Comparison of ENCODE assay signal across 20 cellular contexts in the genomic region with DNA sequence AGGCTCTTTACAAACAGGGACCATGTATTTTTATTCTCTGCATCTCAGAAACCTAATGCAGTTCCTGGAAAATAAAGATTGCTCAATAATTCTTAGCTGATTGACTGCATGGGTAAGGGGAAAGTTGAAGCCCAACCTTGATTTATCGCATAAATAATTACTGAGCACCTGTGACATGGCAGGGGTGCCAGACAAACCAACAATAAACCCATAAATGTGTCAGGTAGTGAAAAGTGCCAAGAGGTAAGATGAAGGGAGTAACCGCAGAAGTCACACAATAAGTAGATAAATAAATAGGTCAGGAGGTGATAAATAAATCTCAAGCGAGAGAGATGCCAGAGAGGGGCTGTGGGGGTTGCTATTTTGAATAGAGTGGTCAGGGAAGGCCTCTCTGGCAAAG. TPM values are rescaled to one million over a fixed set of nuclear protein-coding genes. Genes with fewer than 3 reads are reported as not detected.
DNase-seq lines count a peak whose midpoint lies in the region; ATAC-seq and TF ChIP-seq lines count a peak whose summit lies in the region.
"Had no signal": no experiment of that assay in that cellular context is flagged by ENCODE, and none has a peak within 500 bp of the region (broad histone marks: within the 10 kb centered on the region; RNA-seq: fewer than 3 reads in every experiment).

No MANE protein-coding gene starts in this region.

- intact Hi-C loops in body of pancreas (cut with DNase I), result no loop called here

- peak; percentile 56 for ATAC-seq in body of pancreas
- ATAC-seq: HCT116 had no signal

- H3K4me1 ChIP-seq in body of pancreas, result no peaks in the 10 kb centered on the region

- no peaks in the 10 kb centered on the region for H3K27me3 ChIP-seq in body of pancreas

- no peak overlapping the region for H3K27ac ChIP-seq in body of pancreas
- H3K27ac ChIP-seq: C4-2B, KMS-11, SK-N-MC had no signal

- no peaks in the 10 kb centered on the region for H3K9me3 ChIP-seq in body of pancreas

- H3K4me3 ChIP-seq in body of pancreas, result no peak overlapping the region
- H3K4me3 ChIP-seq: SK-N-MC had no signal

- peak in 2 of 3 experiments; percentile 86 to 99 for DNase-seq in NCI-H1417 (lab: John Stamatoyannopoulos, UW)
- peak; percentile 93 for DNase-seq in NCI-H69 (lab: John Stamatoyannopoulos, UW)
- no peak for DNase-seq in body of pancreas
- DNase-seq in NCI-H2081 treated with DMSO at 0.1 percent for 48 hours (lab: John Stamatoyannopoulos, UW), result no peak
- DNase-seq in activated effector memory CD4-positive, alpha-beta T cell treated with anti-CD3 and anti-CD28 coated beads, Interleukin-2, amount 50 U/mL, for 16 hours, result no peak
- DNase-seq in AG08395 (ENCODE audit: low spot score), result no peak
- DNase-seq in NCI-H226, result no peak
- DNase-seq: ACHN, AML-193, DMS 273 treated with DMSO at 0.1 percent for 48 hours, GF-D8, GOT3, MV-4-11, NCI-H345, NCI-H524 treated with DMSO at 0.1 percent for 48 hours, SHP77 had no signal

- no peak for TF ChIP-seq CTCF in body of pancreas (IDR thresholded peaks at IDR 0.05)

- 11 to 34% methylated on average over 3 of the region's 3 CpGs for WGBS in body of pancreas, 2 donors

- no peak for TF ChIP-seq POLR2A in body of pancreas (IDR thresholded peaks at IDR 0.05)

- no peaks in the 10 kb centered on the region for H3K36me3 ChIP-seq in body of pancreas (replicated peaks in 1 of 2; ENCODE audit: insufficient read depth in 1 of 2, low read depth in 2 of 2)

RNA-seq across cellular contexts. Expression of a gene that starts 20.1 kb away (rescaled TPM):
- 10 to 100 TPM in 1 of 2 donors, 1 to 10 TPM in 1; 7.6 to 11.7 TPM for total RNA-seq in body of pancreas

Comparison
In these comparisons a context has a peak if more than half of its experiments do, and no peak if none do; other contexts are left out.
1. DNase-seq: peak in NCI-H1417 (2 of 3) and NCI-H69 (single experiment); none in body of pancreas (0 of 4), NCI-H2081 treated with DMSO at 0.1 percent for 48 hours (single experiment), activated effector memory CD4-positive, alpha-beta T cell treated with anti-CD3 and anti-CD28 coated beads, Interleukin-2, amount 50 U/mL, for 16 hours (single experiment), AG08395 (single experiment) and NCI-H226 (single experiment).